Comparison of ENCODE assay signal across 18 cellular contexts in the genomic region with DNA sequence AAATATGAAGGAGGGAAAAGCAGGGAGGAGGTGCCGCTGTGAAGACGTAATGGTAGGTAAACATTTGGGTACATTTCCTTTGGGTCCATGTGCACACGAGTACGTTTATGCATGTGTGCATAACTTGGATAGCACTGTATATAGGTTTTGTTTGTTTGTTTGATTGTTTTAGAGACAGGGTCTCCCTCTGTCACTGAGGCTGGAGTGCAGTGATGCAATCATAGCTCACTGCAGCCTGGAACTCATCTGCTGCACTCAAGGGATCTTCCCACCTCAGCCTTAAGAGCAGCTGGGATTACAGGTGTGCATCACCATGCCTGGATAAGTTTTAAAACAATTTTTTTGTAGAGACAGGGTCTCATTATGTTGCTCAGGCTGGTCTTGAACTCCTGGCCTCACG.
A peak's percentile ranks its signal among the peaks of the same experiment; 100 is the strongest.
DNase-seq lines count a peak whose midpoint lies in the region; ATAC-seq and TF ChIP-seq lines count a peak whose summit lies in the region.
"Had no signal": no experiment of that assay in that cellular context is flagged by ENCODE, and none has a peak within 500 bp of the region (broad histone marks: within the 10 kb centered on the region; RNA-seq: fewer than 3 reads in every experiment).

No MANE protein-coding gene starts in this region.

- H3K27ac Mint-ChIP-seq in CD4-positive, alpha-beta T cell, result peak overlapping the region; percentile 95
- peak overlapping the region; percentile 99 for H3K27ac Mint-ChIP-seq in T-helper 17 cell
- peak overlapping the region; percentile 32 to 92 (median 78) for H3K27ac Mint-ChIP-seq in naive thymus-derived CD8-positive, alpha-beta T cell
- H3K27ac Mint-ChIP-seq in stimulated activated memory B cell treated with anti-CD40 and anti-IgM and Interleukin-4, amounts not matched to agents 10 μg/mL and 1 μg/mL and 100 μg/mL, for 72 hours, result no peak overlapping the region

- no peak overlapping the region for H3K4me3 Mint-ChIP-seq in CD4-positive, alpha-beta T cell
- peak overlapping the region; percentile 28 for H3K4me3 Mint-ChIP-seq in T-helper 17 cell
- H3K4me3 Mint-ChIP-seq in naive thymus-derived CD8-positive, alpha-beta T cell, result peak overlapping the region in 1 of 10 donors; percentile 66
- H3K4me3 Mint-ChIP-seq in stimulated activated memory B cell treated with anti-CD40 and anti-IgM and Interleukin-4, amounts not matched to agents 10 μg/mL and 1 μg/mL and 100 μg/mL, for 72 hours, result no peak overlapping the region

- peaks cover 35% of the 10 kb centered on the region for H3K36me3 Mint-ChIP-seq in CD4-positive, alpha-beta T cell (ENCODE audit: low read depth)
- H3K36me3 Mint-ChIP-seq in T-helper 17 cell (ENCODE audit: low read depth), result peaks cover 7% of the 10 kb centered on the region
- H3K36me3 Mint-ChIP-seq in naive thymus-derived CD8-positive, alpha-beta T cell, result peaks cover 7 to 29% (median 10%) of the 10 kb centered on the region in 3 donors
- H3K36me3 Mint-ChIP-seq in stimulated activated memory B cell treated with anti-CD40 and anti-IgM and Interleukin-4, amounts not matched to agents 10 μg/mL and 1 μg/mL and 100 μg/mL, for 72 hours, result peaks cover 5% of the 10 kb centered on the region

- no peak for ATAC-seq in CD4-positive, alpha-beta T cell (ENCODE audit: poor library complexity)
- ATAC-seq in T-helper 17 cell (no peak), GM19023 (IDR thresholded peaks at IDR 0.05; ENCODE audit: unreplicated experiment) (no peak)
- ATAC-seq in naive thymus-derived CD8-positive, alpha-beta T cell, result no peak
- no peak for ATAC-seq in stimulated activated memory B cell treated with anti-CD40 and anti-IgM and Interleukin-4, amounts not matched to agents 10 μg/mL and 1 μg/mL and 100 μg/mL, for 72 hours

- H3K9me3 ChIP-seq in BLaER1 treated with 17β-estradiol and CSF1 and Interleukin-3, amounts not matched to agents 10 nM and 100 nM (replicated peaks in 1 of 11), result peaks cover 15 to 46% (median 30%) of the 10 kb centered on the region in 11 experiments
- no peaks in the 10 kb centered on the region for H3K9me3 ChIP-seq in CD4-positive, alpha-beta T cell (ENCODE audit: control insufficient read depth, low read length)
- H3K9me3 ChIP-seq in T-helper 17 cell (ENCODE audit: control insufficient read depth, low read length, poor library complexity, severe bottlenecking), result no peaks in the 10 kb centered on the region
- H3K9me3 ChIP-seq: BE2C had no signal

- peaks cover 73% of the 10 kb centered on the region for H3K4me1 Mint-ChIP-seq in CD4-positive, alpha-beta T cell (ENCODE audit: low read depth)
- H3K4me1 Mint-ChIP-seq in T-helper 17 cell, result peaks cover 49% of the 10 kb centered on the region
- peaks cover 44 to 82% (median 73%) of the 10 kb centered on the region in 4 donors for H3K4me1 Mint-ChIP-seq in naive thymus-derived CD8-positive, alpha-beta T cell
- H3K4me1 Mint-ChIP-seq in stimulated activated memory B cell treated with anti-CD40 and anti-IgM and Interleukin-4, amounts not matched to agents 10 μg/mL and 1 μg/mL and 100 μg/mL, for 72 hours, result peaks cover 23% of the 10 kb centered on the region

- no peak for DNase-seq in CD4-positive, alpha-beta T cell
- DNase-seq in T-helper 17 cell, result no peak
- DNase-seq in naive thymus-derived CD8-positive, alpha-beta T cell, result no peak
- DNase-seq in stimulated activated naive CD4-positive, alpha-beta T cell treated with Interleukin-2 at 50 U/mL for 16 hours (lab: John Stamatoyannopoulos, UW), result no peak
- DNase-seq: BE2C, EL, GF-D8, NCI-H1105, NCI-H146, NCI-H2029, NCI-H2227 treated with DMSO at 0.1 percent for 48 hours, NCI-H510A, NCI-H748 treated with DMSO at 0.1 percent for 48 hours, PC-9 had no signal

- intact Hi-C loops in CD4-positive, alpha-beta T cell (cut with DNase I, micrococcal nuclease), result no loop called here

- H3K9ac ChIP-seq in BLaER1 treated with 17β-estradiol and CSF1 and Interleukin-3, amounts not matched to agents 10 nM and 100 nM, result peak overlapping the region in 3 of 11 experiments; percentile 35 to 62 (median 55); a peak in 4 of 22 replicates

- peaks cover 60 to 75% (median 64%) of the 10 kb centered on the region in 10 experiments for H3K4me1 ChIP-seq in BLaER1 treated with 17β-estradiol and CSF1 and Interleukin-3, amounts not matched to agents 10 nM and 100 nM

- peak overlapping the region; percentile 48 to 88 (median 71) for H3K4me2 ChIP-seq in BLaER1 treated with 17β-estradiol and CSF1 and Interleukin-3, amounts not matched to agents 10 nM and 100 nM
- H3K4me2 ChIP-seq: PC-9 had no signal

- H3K36me3 ChIP-seq in BLaER1 treated with 17β-estradiol and CSF1 and Interleukin-3, amounts not matched to agents 10 nM and 100 nM, result peaks cover 0 to 33% (median 8%) of the 10 kb centered on the region in 11 experiments; a peak in 14 of 22 replicates
- H3K36me3 ChIP-seq: BE2C had no signal

- CTCF ChIA-PET in CD4-positive, alpha-beta T cell (lab: Charles Lee), result no interaction called here

- no peaks in the 10 kb centered on the region for H3K27me3 Mint-ChIP-seq in CD4-positive, alpha-beta T cell
- no peaks in the 10 kb centered on the region for H3K27me3 Mint-ChIP-seq in T-helper 17 cell
- no peaks in the 10 kb centered on the region for H3K27me3 Mint-ChIP-seq in naive thymus-derived CD8-positive, alpha-beta T cell
- H3K27me3 Mint-ChIP-seq in stimulated activated memory B cell treated with anti-CD40 and anti-IgM and Interleukin-4, amounts not matched to agents 10 μg/mL and 1 μg/mL and 100 μg/mL, for 72 hours, result no peaks in the 10 kb centered on the region

- H3K27me3 ChIP-seq in BLaER1 treated with 17β-estradiol and CSF1 and Interleukin-3, amounts not matched to agents 10 nM and 100 nM, result no peaks in the 10 kb centered on the region
- no peaks in the 10 kb centered on the region for H3K27me3 ChIP-seq in CD4-positive, alpha-beta T cell (ENCODE audit: control insufficient read depth, insufficient read depth, low read length)
- H3K27me3 ChIP-seq: BE2C had no signal

- no peaks in the 10 kb centered on the region for H4K20me1 ChIP-seq in BLaER1 treated with 17β-estradiol and CSF1 and Interleukin-3, amounts not matched to agents 10 nM and 100 nM

- no peak overlapping the region for H3K4me3 ChIP-seq in BLaER1 treated with 17β-estradiol and CSF1 and Interleukin-3, amounts not matched to agents 10 nM and 100 nM
- H3K4me3 ChIP-seq: PC-9 had no signal

- H3K9me3 Mint-ChIP-seq in CD4-positive, alpha-beta T cell, result peaks cover 2% of the 10 kb centered on the region
- H3K9me3 Mint-ChIP-seq in naive thymus-derived CD8-positive, alpha-beta T cell, result peaks cover 0 to 27% (median 2%) of the 10 kb centered on the region in 9 donors
- H3K9me3 Mint-ChIP-seq in stimulated activated memory B cell treated with anti-CD40 and anti-IgM and Interleukin-4, amounts not matched to agents 10 μg/mL and 1 μg/mL and 100 μg/mL, for 72 hours, result peaks cover 10% of the 10 kb centered on the region

- TF ChIP-seq CTCF in CD4-positive, alpha-beta T cell (IDR thresholded peaks at IDR 0.05), result no peak

- peak overlapping the region in 9 of 11 experiments; percentile 57 to 95 (median 73); a peak in 14 of 22 replicates for H3K27ac ChIP-seq in BLaER1 treated with 17β-estradiol and CSF1 and Interleukin-3, amounts not matched to agents 10 nM and 100 nM
- H3K27ac ChIP-seq in CD4-positive, alpha-beta T cell (ENCODE audit: low read depth, low read length), result no peak overlapping the region
- H3K27ac ChIP-seq: PC-9, RWPE1 had no signal

- POLR2A ChIA-PET in CD4-positive, alpha-beta T cell (lab: Charles Lee), result interaction anchor here (0.6 to 0.9 kb wide), 3 partner anchors 12 to 925 kb away, joined by 3 to 4 read pairs (median 3); no protein-coding TSS in a partner anchor
- POLR2A ChIA-PET in naive thymus-derived CD8-positive, alpha-beta T cell (lab: Charles Lee), result interaction anchor here (0.8 kb wide), 1 partner anchor 10 kb away, joined by 3 read pairs; no protein-coding TSS in a partner anchor
